9 cellular contexts compared by ENCODE assay signal in genomic region chr3:87228316-87228715, GRCh38. TPM values are rescaled to one million over a fixed set of nuclear protein-coding genes. Genes with fewer than 3 reads are reported as not detected.
DNase-seq lines count a peak whose midpoint lies in the region; ATAC-seq, FAIRE-seq and TF ChIP-seq lines count a peak whose summit lies in the region.
"Had no signal": no experiment of that assay in that cellular context is flagged by ENCODE, and none has a peak within 500 bp of the region (broad histone marks: within the 10 kb centered on the region; RNA-seq: fewer than 3 reads in every experiment).

No MANE protein-coding gene starts in this region.

- no peak overlapping the region for H3K9ac ChIP-seq in MM.1S (ENCODE audit: low read length)

- H3K4me3 ChIP-seq in CD4-positive, CD25-positive, alpha-beta regulatory T cell (ENCODE audit: low read depth, low read length) = peak overlapping the region; percentile 93
- H3K4me3 ChIP-seq in MM.1S (ENCODE audit: low read length) (peak overlapping the region; percentile 98), ectodermal cell (ENCODE audit: insufficient read depth, low read depth, low read length) (peak overlapping the region; percentile 88)

- H3K9me2 ChIP-seq in MM.1S (replicated peaks; ENCODE audit: insufficient read depth, low read length) = no peaks in the 10 kb centered on the region

- peaks cover 0 to 1% (median 0%) of the 10 kb centered on the region in 7 donors for H3K9me3 Mint-ChIP-seq in CD4-positive, CD25-positive, alpha-beta regulatory T cell
- H3K9me3 Mint-ChIP-seq in neural crest cell = no peaks in the 10 kb centered on the region

- H3K79me2 ChIP-seq in MM.1S (ENCODE audit: low read length) = peaks cover 61% of the 10 kb centered on the region

- peak overlapping the region; percentile 27 to 99 (median 98) for H3K27ac Mint-ChIP-seq in CD4-positive, CD25-positive, alpha-beta regulatory T cell
- H3K27ac Mint-ChIP-seq in neural crest cell (ENCODE audit: unreplicated experiment) = no peak overlapping the region

- H4K20me1 ChIP-seq in MM.1S (ENCODE audit: insufficient read depth, low read length) = no peaks in the 10 kb centered on the region

- in situ Hi-C loops in ACHN (cut with HindIII; ENCODE audit: low pct_ligation_motif_present, low pct_unique_long_range_greater_than_20kb, low sequenced_read_pairs) = no loop called here

- peaks cover 31 to 64% (median 53%) of the 10 kb centered on the region in 4 donors for H3K4me1 Mint-ChIP-seq in CD4-positive, CD25-positive, alpha-beta regulatory T cell
- H3K4me1 Mint-ChIP-seq in neural crest cell = peaks cover 17% of the 10 kb centered on the region

- no peak overlapping the region for H2AFZ ChIP-seq in MM.1S (ENCODE audit: low read length)

- no peak for DNase-seq in CD4-positive, CD25-positive, alpha-beta regulatory T cell
- DNase-seq in MM.1S (no peak), neural crest cell (ENCODE audit: low read depth, low spot score) (no peak), ACHN (no peak), frontal cortex (ENCODE audit: low spot score in 2 of 2) (no peak), NCI-H146 (lab: John Stamatoyannopoulos, UW) (no peak)

- no peaks in the 10 kb centered on the region for H3F3A ChIP-seq in MM.1S (ENCODE audit: insufficient read depth, low read length)

- FAIRE-seq in frontal cortex (lab: Jason Lieb, UNC) = no peak

- peak overlapping the region; percentile 85 for H3K4me2 ChIP-seq in MM.1S (ENCODE audit: low read depth, low read length)

- TF ChIP-seq CTCF in MM.1S (IDR thresholded peaks at IDR 0.05; ENCODE audit: low read length) = no peak
- TF ChIP-seq CTCF in neural crest cell (conservative IDR thresholded peaks at IDR 0.05) = no peak

- H3K36me3 ChIP-seq in CD4-positive, CD25-positive, alpha-beta regulatory T cell (ENCODE audit: control insufficient read depth, insufficient read depth, low read length) = no peaks in the 10 kb centered on the region
- H3K36me3 ChIP-seq in MM.1S (replicated peaks; ENCODE audit: insufficient read depth, low read length) = no peaks in the 10 kb centered on the region
- H3K36me3 ChIP-seq in ectodermal cell (ENCODE audit: control insufficient read depth, insufficient read depth, low read length) = no peaks in the 10 kb centered on the region

- peak overlapping the region; percentile 97 to 100 (median 98) for H3K4me3 Mint-ChIP-seq in CD4-positive, CD25-positive, alpha-beta regulatory T cell
- H3K4me3 Mint-ChIP-seq in neural crest cell = peak overlapping the region; percentile 99

- peaks cover 31% of the 10 kb centered on the region for H3K4me1 ChIP-seq in CD4-positive, CD25-positive, alpha-beta regulatory T cell (ENCODE audit: control insufficient read depth, insufficient read depth, low read length, poor library complexity, severe bottlenecking)
- H3K4me1 ChIP-seq in MM.1S (ENCODE audit: low read length) (peaks cover 9% of the 10 kb centered on the region), ectodermal cell (ENCODE audit: control insufficient read depth, insufficient read depth, low read length) (peaks cover 7% of the 10 kb centered on the region)

- H3K27ac ChIP-seq in CD4-positive, CD25-positive, alpha-beta regulatory T cell (ENCODE audit: insufficient read depth, low read length, poor library complexity, severe bottlenecking) = no peak overlapping the region
- H3K27ac ChIP-seq in MM.1S (ENCODE audit: low read length) (no peak overlapping the region), ectodermal cell (ENCODE audit: insufficient read depth, low read depth, low read length, poor library complexity, severe bottlenecking) (no peak overlapping the region)

- peaks cover 6% of the 10 kb centered on the region for H3K27me3 ChIP-seq in CD4-positive, CD25-positive, alpha-beta regulatory T cell (ENCODE audit: control insufficient read depth, insufficient read depth, low read length)
- H3K27me3 ChIP-seq in MM.1S (replicated peaks; ENCODE audit: insufficient read depth, low read length) (no peaks in the 10 kb centered on the region), ectodermal cell (ENCODE audit: control insufficient read depth, insufficient read depth, low read length, poor library complexity, severe bottlenecking) (peaks cover 5% of the 10 kb centered on the region)

- 39 to 44% methylated on average over 1 of the region's 1 CpG for WGBS in ectodermal cell, 2 experiments

- ATAC-seq in CD4-positive, CD25-positive, alpha-beta regulatory T cell (ENCODE audit: low read depth in 2 of 2) = no peak
- ATAC-seq in GM18909 (IDR thresholded peaks at IDR 0.05; ENCODE audit: poor library complexity, unreplicated experiment) = no peak

- peaks cover 19% of the 10 kb centered on the region for H3K27me3 Mint-ChIP-seq in CD4-positive, CD25-positive, alpha-beta regulatory T cell
- peaks cover 15% of the 10 kb centered on the region for H3K27me3 Mint-ChIP-seq in neural crest cell (ENCODE audit: low read depth)

- peaks cover 9% of the 10 kb centered on the region for H3K36me3 Mint-ChIP-seq in CD4-positive, CD25-positive, alpha-beta regulatory T cell
- no peaks in the 10 kb centered on the region for H3K36me3 Mint-ChIP-seq in neural crest cell (ENCODE audit: low read depth)

- H3K9me3 ChIP-seq in CD4-positive, CD25-positive, alpha-beta regulatory T cell (ENCODE audit: control insufficient read depth in 2 of 2, low read length in 2 of 2) = no peaks in the 10 kb centered on the region
- H3K9me3 ChIP-seq in MM.1S (replicated peaks; ENCODE audit: insufficient read depth, low read length) (no peaks in the 10 kb centered on the region; the same call in 1 of the 2 replicates), ectodermal cell (ENCODE audit: control insufficient read depth, low read length) (no peaks in the 10 kb centered on the region)

RNA-seq across cellular contexts. Expression of gene CHMP2B, which starts 1.2 kb away (rescaled TPM):
- 35.4 TPM for total RNA-seq in CD4-positive, CD25-positive, alpha-beta regulatory T cell
- 10 to 100 TPM; 43.9 to 66.9 (median 48.5) TPM for polyA plus RNA-seq in CD4-positive, CD25-positive, alpha-beta regulatory T cell
- 44.4 TPM for polyA plus RNA-seq in ectodermal cell (2013, experiment 1 of 4)
- 43.0 TPM for polyA plus RNA-seq in ectodermal cell (2013, experiment 2 of 4)
- polyA plus RNA-seq in ectodermal cell (2013, experiment 3 of 4) = 36.9 TPM
- 39.8 TPM for polyA plus RNA-seq in ectodermal cell (2013, experiment 4 of 4)
- total RNA-seq in neural crest cell (19.6 and 19.7 TPM in 2 replicates), frontal cortex (29.3 TPM)

RNA-seq across cellular contexts. Expression of gene POU1F1, which starts 48.1 kb away (rescaled TPM):
- not detected for total RNA-seq in CD4-positive, CD25-positive, alpha-beta regulatory T cell
- not detected for polyA plus RNA-seq in CD4-positive, CD25-positive, alpha-beta regulatory T cell
- polyA plus RNA-seq in ectodermal cell (2013, experiment 1 of 4) = not detected
- not detected for polyA plus RNA-seq in ectodermal cell (2013, experiment 2 of 4)
- polyA plus RNA-seq in ectodermal cell (2013, experiment 3 of 4) = not detected
- polyA plus RNA-seq in ectodermal cell (2013, experiment 4 of 4) = not detected
- not detected in 2 replicates for total RNA-seq in neural crest cell
- not detected for total RNA-seq in frontal cortex
- total RNA-seq: dermis microvascular lymphatic vessel endothelial cell had no signal
